In genomic region chr7:112523871-112524270, GRCh38 we compare ENCODE assay signal across 8 cellular contexts. TPM values are rescaled to one million over a fixed set of nuclear protein-coding genes. Genes with fewer than 3 reads are reported as not detected.
"Had no signal": no experiment of that assay in that cellular context is flagged by ENCODE, and none has a peak within 500 bp of the region (broad histone marks: within the 10 kb centered on the region; RNA-seq: fewer than 3 reads in every experiment).

No MANE protein-coding gene starts in this region.

- H3K4me2 ChIP-seq: GM23338 had no signal

- ATAC-seq: GM23338, K562 had no signal

- H2AFZ ChIP-seq: GM23338 had no signal

- H3K9me3 Mint-ChIP-seq: GM23338 had no signal

- H3K4me3 Mint-ChIP-seq: GM23338 had no signal

- H3K27ac Mint-ChIP-seq: GM23338 had no signal

- H3K27ac ChIP-seq: HL-60 had no signal

- H3K4me1 Mint-ChIP-seq: GM23338 had no signal

- DNase-seq: H7, HCEC 1CT, IMR-90, KG1 had no signal

- H3K4me3 ChIP-seq: GM23338, K562 had no signal

RNA-seq across cellular contexts. Expression of gene LSMEM1, which starts 43.1 kb away (rescaled TPM):
- total RNA-seq: H4, IMR-90 had no signal
